In genomic region chr18:49400398-49401072, GRCh38 we compare ENCODE assay signal across 11 cellular contexts. TPM values are rescaled to one million over a fixed set of nuclear protein-coding genes. Genes with fewer than 3 reads are reported as not detected.
DNase-seq lines count a peak whose midpoint lies in the region; ATAC-seq and TF ChIP-seq lines count a peak whose summit lies in the region.
"Had no signal": no experiment of that assay in that cellular context is flagged by ENCODE, and none has a peak within 500 bp of the region (broad histone marks: within the 10 kb centered on the region; RNA-seq: fewer than 3 reads in every experiment).

No MANE protein-coding gene starts in this region.

- no peaks in the 10 kb centered on the region for H3K27me3 ChIP-seq in WERI-Rb-1 (ENCODE audit: insufficient read depth, low read depth, severe bottlenecking)
- H3K27me3 ChIP-seq: adrenal gland had no signal

- no peaks in the 10 kb centered on the region for H3K36me3 ChIP-seq in WERI-Rb-1
- H3K36me3 ChIP-seq: adrenal gland had no signal

- no peak overlapping the region for H3K4me3 Mint-ChIP-seq in activated T-helper 2 cell treated with anti-CD3 and anti-CD28 coated beads, Interferon-gamma antibody, Interleukin-2, Interleukin-4, amounts not matched to agents 10 μg/mL and 5 μg/mL and 100 μg/mL, durations not matched to agents 14 hours and 24 hours and 36 hours (ENCODE audit: low read depth)
- no peak overlapping the region for H3K4me3 Mint-ChIP-seq in HFFc6
- H3K4me3 Mint-ChIP-seq: CD14-positive monocyte had no signal

- peak; percentile 72 for ATAC-seq in GM19467 (IDR thresholded peaks at IDR 0.05; ENCODE audit: unreplicated experiment)

- H3K9me3 ChIP-seq in WERI-Rb-1 (ENCODE audit: severe bottlenecking), result no peaks in the 10 kb centered on the region
- H3K9me3 ChIP-seq: adrenal gland had no signal

- intact Hi-C loops in activated T-helper 2 cell treated with anti-CD3 and anti-CD28 coated beads, Interferon-gamma antibody, Interleukin-2, Interleukin-4, amounts not matched to agents 10 μg/mL and 5 μg/mL and 100 μg/mL, durations not matched to agents 14 hours and 24 hours and 36 hours (cut with micrococcal nuclease), result no loop called here

- peaks cover 27% of the 10 kb centered on the region for H3K4me1 Mint-ChIP-seq in activated T-helper 2 cell treated with anti-CD3 and anti-CD28 coated beads, Interferon-gamma antibody, Interleukin-2, Interleukin-4, amounts not matched to agents 10 μg/mL and 5 μg/mL and 100 μg/mL, durations not matched to agents 14 hours and 24 hours and 36 hours (ENCODE audit: low read depth)
- H3K4me1 Mint-ChIP-seq in HFFc6 (ENCODE audit: low read depth), result peaks cover 32% of the 10 kb centered on the region

- H3K9me3 Mint-ChIP-seq in activated T-helper 2 cell treated with anti-CD3 and anti-CD28 coated beads, Interferon-gamma antibody, Interleukin-2, Interleukin-4, amounts not matched to agents 10 μg/mL and 5 μg/mL and 100 μg/mL, durations not matched to agents 14 hours and 24 hours and 36 hours, result peaks cover 10% of the 10 kb centered on the region
- no peaks in the 10 kb centered on the region for H3K9me3 Mint-ChIP-seq in HFFc6
- H3K9me3 Mint-ChIP-seq: CD14-positive monocyte had no signal

- no peak overlapping the region for H3K4me3 ChIP-seq in WERI-Rb-1 (ENCODE audit: low read depth, low read length)
- H3K4me3 ChIP-seq: adrenal gland had no signal

- DNase-seq in AG08396 (ENCODE audit: low spot score), result peak; percentile 14
- peak; percentile 48 for DNase-seq in NCI-H2227 treated with DMSO at 0.1 percent for 48 hours (lab: John Stamatoyannopoulos, UW)
- DNase-seq in left kidney (ENCODE audit: low read depth, low spot score), result peak; percentile 47
- no peak for DNase-seq in activated T-helper 2 cell treated with anti-CD3 and anti-CD28 coated beads, Interferon-gamma antibody, Interleukin-2, Interleukin-4, amounts not matched to agents 10 μg/mL and 5 μg/mL and 100 μg/mL, durations not matched to agents 14 hours and 24 hours and 36 hours (ENCODE audit: low spot score)
- DNase-seq in HFFc6, result no peak
- no peak for DNase-seq in WERI-Rb-1
- no peak for DNase-seq in stimulated activated CD8-positive, alpha-beta memory T cell treated with anti-CD3 and anti-CD28 coated beads, Interleukin-4, amount 100 ng/mL, for 48 hours
- DNase-seq: adrenal gland; stimulated activated CD4-positive, alpha-beta T cell treated with anti-CD3 and anti-CD28 coated beads, Interleukin-4, amount 100 ng/mL, for 24 hours had no signal

- no peak for TF ChIP-seq CTCF in HFFc6 (IDR thresholded peaks at IDR 0.05)
- TF ChIP-seq CTCF in WERI-Rb-1 (IDR thresholded peaks at IDR 0.05; ENCODE audit: low read depth, low read length), result no peak

- H3K27ac ChIP-seq in WERI-Rb-1, result no peak overlapping the region
- H3K27ac ChIP-seq: adrenal gland had no signal

- H3K27me3 Mint-ChIP-seq in activated T-helper 2 cell treated with anti-CD3 and anti-CD28 coated beads, Interferon-gamma antibody, Interleukin-2, Interleukin-4, amounts not matched to agents 10 μg/mL and 5 μg/mL and 100 μg/mL, durations not matched to agents 14 hours and 24 hours and 36 hours (ENCODE audit: low read depth), result no peaks in the 10 kb centered on the region
- H3K27me3 Mint-ChIP-seq in HFFc6 (ENCODE audit: insufficient read depth), result no peaks in the 10 kb centered on the region; the same call in 1 of the 2 replicates

- no peak overlapping the region for H3K27ac Mint-ChIP-seq in activated T-helper 2 cell treated with anti-CD3 and anti-CD28 coated beads, Interferon-gamma antibody, Interleukin-2, Interleukin-4, amounts not matched to agents 10 μg/mL and 5 μg/mL and 100 μg/mL, durations not matched to agents 14 hours and 24 hours and 36 hours
- H3K27ac Mint-ChIP-seq in HFFc6, result no peak overlapping the region; the same call in 1 of the 2 replicates

- H3K36me3 Mint-ChIP-seq in activated T-helper 2 cell treated with anti-CD3 and anti-CD28 coated beads, Interferon-gamma antibody, Interleukin-2, Interleukin-4, amounts not matched to agents 10 μg/mL and 5 μg/mL and 100 μg/mL, durations not matched to agents 14 hours and 24 hours and 36 hours (ENCODE audit: low read depth), result peaks cover 10% of the 10 kb centered on the region
- H3K36me3 Mint-ChIP-seq in HFFc6 (ENCODE audit: low read depth), result no peaks in the 10 kb centered on the region; the same call in 1 of the 2 replicates

RNA-seq across cellular contexts. Expression of gene DYM, which starts 59.9 kb away (rescaled TPM):
- 62.7 and 63.3 TPM in 2 replicates for total RNA-seq in activated T-helper 2 cell treated with anti-CD3 and anti-CD28 coated beads, Interferon-gamma antibody, Interleukin-2, Interleukin-4, amounts not matched to agents 10 μg/mL and 5 μg/mL and 100 μg/mL, durations not matched to agents 14 hours and 24 hours and 36 hours
- 10 to 100 TPM; 31.2 to 46.6 (median 40.8) TPM for total RNA-seq in HFFc6 (2021; fragmentation: NEBNext Ultra II Directional; extraction: Animal tissue kit (Norgen Biotek cat#: 25700))

Comparison
In these comparisons a context has a peak if more than half of its experiments do, and no peak if none do; other contexts are left out.
1. DNase-seq: peak in AG08396 (single experiment), NCI-H2227 treated with DMSO at 0.1 percent for 48 hours (single experiment) and left kidney (single experiment); none in activated T-helper 2 cell treated with anti-CD3 and anti-CD28 coated beads, Interferon-gamma antibody, Interleukin-2, Interleukin-4, amounts not matched to agents 10 μg/mL and 5 μg/mL and 100 μg/mL, durations not matched to agents 14 hours and 24 hours and 36 hours (single experiment), HFFc6 (single experiment), WERI-Rb-1 (single experiment) and stimulated activated CD8-positive, alpha-beta memory T cell treated with anti-CD3 and anti-CD28 coated beads, Interleukin-4, amount 100 ng/mL, for 48 hours (single experiment).